8 cellular contexts compared by ENCODE assay signal in the genomic region with DNA sequence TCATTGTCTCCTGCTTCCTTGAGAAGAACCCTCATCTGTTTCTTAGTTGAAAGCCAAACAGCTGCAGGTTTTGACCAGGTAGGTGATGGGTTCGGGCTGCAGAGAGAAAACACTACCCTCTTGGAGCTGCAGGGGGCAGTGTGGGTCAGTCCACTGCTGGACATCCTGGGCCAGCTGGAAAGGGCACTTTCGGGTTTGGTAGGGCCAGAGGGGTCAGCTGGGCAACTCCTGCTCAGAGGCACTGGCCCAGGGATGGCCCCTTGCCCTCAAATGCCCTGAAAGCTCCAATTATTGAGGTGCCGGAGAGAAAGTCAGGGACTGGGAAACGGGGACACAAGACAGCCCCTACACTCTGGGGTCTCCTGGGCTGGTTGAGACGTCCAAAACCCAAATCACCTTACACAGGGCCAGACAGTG.
A peak's percentile ranks its signal among the peaks of the same experiment; 100 is the strongest.
DNase-seq lines count a peak whose midpoint lies in the region; ATAC-seq and TF ChIP-seq lines count a peak whose summit lies in the region.

No MANE protein-coding gene starts in this region.

- DNase-seq in T-helper 9 cell (peak; percentile 60), body of pancreas (peak in 3 of 4 donors; percentile 34 to 45 (median 38)), left lung (peak in 1 of 2 donors; percentile 51)
- DNase-seq in stimulated activated CD8-positive, alpha-beta memory T cell treated with anti-CD3 and anti-CD28 coated beads, Interleukin-15, amount 100 ng/mL, for 24 hours (ENCODE audit: low read depth), result peak; percentile 31

- no peak overlapping the region for H3K4me3 ChIP-seq in body of pancreas
- H3K4me3 ChIP-seq in left lung, result no peak overlapping the region

- H3K27me3 ChIP-seq in body of pancreas, result no peaks in the 10 kb centered on the region
- H3K27me3 ChIP-seq in left lung, result no peaks in the 10 kb centered on the region

- TF ChIP-seq CTCF in GM12873 (IDR thresholded peaks at IDR 0.05; ENCODE audit: insufficient read depth, low read depth, low read length, missing control alignments) (peak; percentile 92), body of pancreas (IDR thresholded peaks at IDR 0.05) (peak; percentile 20 to 68 (median 41)), left lung (IDR thresholded peaks at IDR 0.05) (peak; percentile 69 to 85)

- WGBS in body of pancreas, 2 donors, result 49 to 52% methylated on average over 4 to 5 of the region's 5 CpGs

- H3K27ac ChIP-seq in body of pancreas (no peak overlapping the region), left lung (no peak overlapping the region)

- H3K36me3 ChIP-seq in body of pancreas (replicated peaks in 1 of 2; ENCODE audit: insufficient read depth in 1 of 2, low read depth in 2 of 2) (no peaks in the 10 kb centered on the region), left lung (no peaks in the 10 kb centered on the region)

- no peak for TF ChIP-seq POLR2A in body of pancreas (IDR thresholded peaks at IDR 0.05)

- intact Hi-C loops in body of pancreas (cut with DNase I), result no loop called here
- intact Hi-C loops in left lung (cut with DNase I), result loop anchor here in 1 of 2 donors (5.0 kb wide), 1 partner anchor 37 kb away; no protein-coding TSS in a partner anchor

- H3K4me1 ChIP-seq in body of pancreas (no peaks in the 10 kb centered on the region), left lung (peaks cover 0 to 6% of the 10 kb centered on the region in 2 donors)

- ATAC-seq in HG03135 (IDR thresholded peaks at IDR 0.05; ENCODE audit: unreplicated experiment) (peak; percentile 61), body of pancreas (no peak), left lung (peak; percentile 86), GM19397 (IDR thresholded peaks at IDR 0.05; ENCODE audit: unreplicated experiment) (no peak), HG02571 (IDR thresholded peaks at IDR 0.05; ENCODE audit: unreplicated experiment) (no peak)

- no peaks in the 10 kb centered on the region for H3K9me3 ChIP-seq in body of pancreas
- no peaks in the 10 kb centered on the region for H3K9me3 ChIP-seq in left lung

Comparison
In these comparisons a context has a peak if more than half of its experiments do, and no peak if none do; other contexts are left out.
1. CTCF ChIP-seq: peak in every context shown above with its lines; median percentile 92 in GM12873; 77 in left lung; 41 in body of pancreas.
2. ATAC-seq: peak in HG03135 (single experiment) and left lung (single experiment); none in body of pancreas (single experiment), GM19397 (single experiment) and HG02571 (single experiment).